ENCODE assay signal across 13 cellular contexts in genomic region chr19:47105874-47106273, GRCh38. TPM values are rescaled to one million over a fixed set of nuclear protein-coding genes. Genes with fewer than 3 reads are reported as not detected.
DNase-seq lines count a peak whose midpoint lies in the region; ATAC-seq, FAIRE-seq and TF ChIP-seq lines count a peak whose summit lies in the region.
"Had no signal": no experiment of that assay in that cellular context is flagged by ENCODE, and none has a peak within 500 bp of the region (broad histone marks: within the 10 kb centered on the region; RNA-seq: fewer than 3 reads in every experiment).

No MANE protein-coding gene starts in this region.

- no peak overlapping the region for H3K9ac ChIP-seq in kidney (ENCODE audit: low read length in 2 of 2)

- TF ChIP-seq CTCF in cardiac muscle cell (IDR thresholded peaks at IDR 0.05; ENCODE audit: low read depth, low read length), result no peak
- TF ChIP-seq CTCF in tibial artery (IDR thresholded peaks at IDR 0.05), result no peak
- no peak for TF ChIP-seq CTCF in kidney (IDR thresholded peaks at IDR 0.05; ENCODE audit: borderline replicate concordance, extremely low read depth, insufficient read depth)

- H3K4me1 ChIP-seq in cardiac muscle cell (ENCODE audit: low read depth) (peaks cover 33% of the 10 kb centered on the region), muscle layer of duodenum (ENCODE audit: control insufficient read depth in 1 of 2, insufficient read depth in 2 of 2, low read length in 2 of 2) (peaks cover 32 to 73% of the 10 kb centered on the region in 2 donors), tibial artery (peaks cover 0 to 73% (median 53%) of the 10 kb centered on the region in 4 donors), kidney (ENCODE audit: control insufficient read depth in 1 of 2, insufficient read depth in 1 of 2, low read depth in 1 of 2, low read length in 2 of 2) (peaks cover 25 to 29% of the 10 kb centered on the region in 2 donors)

- H3K9me3 ChIP-seq in cardiac muscle cell (ENCODE audit: low read depth) (no peaks in the 10 kb centered on the region), muscle layer of duodenum (ENCODE audit: control insufficient read depth in 1 of 2, low read length in 2 of 2) (no peaks in the 10 kb centered on the region), tibial artery (no peaks in the 10 kb centered on the region), kidney (ENCODE audit: control insufficient read depth in 1 of 2, low read length in 2 of 2) (no peaks in the 10 kb centered on the region)

- H3K4me3 ChIP-seq in cardiac muscle cell, result no peak overlapping the region
- H3K4me3 ChIP-seq in muscle layer of duodenum (ENCODE audit: low read depth in 1 of 2, low read length in 2 of 2), result no peak overlapping the region
- no peak overlapping the region for H3K4me3 ChIP-seq in tibial artery
- H3K4me3 ChIP-seq in kidney (ENCODE audit: low read length in 2 of 2), result no peak overlapping the region

- ATAC-seq in Right ventricle myocardium inferior, result no peak
- no peak for ATAC-seq in HG02623 (IDR thresholded peaks at IDR 0.05; ENCODE audit: unreplicated experiment)

- intact Hi-C loops in Right ventricle myocardium inferior (cut with DNase I) (no loop called here), tibial artery (cut with DNase I; ENCODE audit: low total_unique reads) (no loop called here), kidney (cut with DNase I) (no loop called here)

- H3K27ac ChIP-seq in cardiac muscle cell (peak overlapping the region; percentile 64), angular gyrus (ENCODE audit: low read depth, low read length) (peak overlapping the region; percentile 56), muscle layer of duodenum (ENCODE audit: low read length) (peak overlapping the region; percentile 99), tibial artery (peak overlapping the region; percentile 98 to 99), kidney (ENCODE audit: low read depth in 2 of 2, low read length in 2 of 2) (no peak overlapping the region)

- DNase-seq in cardiac muscle cell (ENCODE audit: low read depth in 1 of 2, low spot score in 1 of 2) (no peak), Right ventricle myocardium inferior (ENCODE audit: missing footprints) (no peak), tibial artery (no peak), glomerular visceral epithelial cell (ENCODE audit: extremely low spot score) (no peak), kidney (no peak)
- DNase-seq: activated CD4-positive, alpha-beta T cell treated with anti-CD3 and anti-CD28 coated beads for 4 hours; GF-D8; NCI-H345; SHP77 had no signal

- H3K27me3 ChIP-seq in cardiac muscle cell (no peaks in the 10 kb centered on the region), muscle layer of duodenum (ENCODE audit: low read depth, low read length) (no peaks in the 10 kb centered on the region), tibial artery (no peaks in the 10 kb centered on the region)

- H3K36me3 ChIP-seq in cardiac muscle cell, result no peaks in the 10 kb centered on the region
- H3K36me3 ChIP-seq in muscle layer of duodenum (ENCODE audit: control insufficient read depth in 1 of 2, insufficient read depth in 2 of 2, low read length in 2 of 2), result peaks cover 0 to 12% of the 10 kb centered on the region in 2 donors
- no peaks in the 10 kb centered on the region for H3K36me3 ChIP-seq in tibial artery
- no peaks in the 10 kb centered on the region for H3K36me3 ChIP-seq in kidney (ENCODE audit: control insufficient read depth in 1 of 2, insufficient read depth in 2 of 2, low read length in 2 of 2)

- no peak for FAIRE-seq in kidney (lab: Jason Lieb, UNC)
- FAIRE-seq: keratinocyte had no signal

RNA-seq across cellular contexts. Expression of gene ZC3H4, which starts 7.7 kb away (rescaled TPM):
- total RNA-seq in cardiac muscle cell, result 23.2 and 34.6 TPM in 2 replicates
- 4.2 and 5.0 TPM in 2 replicates for polyA plus RNA-seq in cardiac muscle cell
- total RNA-seq in Right ventricle myocardium inferior, result 20.5 TPM
- total RNA-seq in kidney, result 55.2 TPM
- 5.7 TPM for polyA plus RNA-seq in kidney (ENCODE audit: insufficient read depth, low read depth, low replicate concordance)

RNA-seq across cellular contexts. Expression of gene SAE1, which starts 24.8 kb away (rescaled TPM):
- 128 and 148 TPM in 2 replicates for total RNA-seq in cardiac muscle cell
- 171 and 213 TPM in 2 replicates for polyA plus RNA-seq in cardiac muscle cell
- 45.1 TPM for total RNA-seq in Right ventricle myocardium inferior
- 49.4 TPM for total RNA-seq in kidney
- polyA plus RNA-seq in kidney (ENCODE audit: insufficient read depth, low read depth, low replicate concordance), result 39.5 TPM

RNA-seq across cellular contexts. Expression of gene TMEM160, which starts 57.5 kb away (rescaled TPM):
- total RNA-seq in cardiac muscle cell (62.7 and 64.5 TPM in 2 replicates), Right ventricle myocardium inferior (27.7 TPM), kidney (34.1 TPM)
- polyA plus RNA-seq in cardiac muscle cell (123 and 129 TPM in 2 replicates), kidney (ENCODE audit: insufficient read depth, low read depth, low replicate concordance) (57.9 TPM)

Comparison
In these comparisons a context has a peak if more than half of its experiments do, and no peak if none do; other contexts are left out.
1. H3K27ac ChIP-seq: peak in cardiac muscle cell (single experiment), angular gyrus (single experiment), muscle layer of duodenum (single experiment) and tibial artery (2 of 2); none in kidney (0 of 2).